In genomic region chr2:105795575-105795934, GRCh38 we compare ENCODE assay signal across 9 cellular contexts. TPM values are rescaled to one million over a fixed set of nuclear protein-coding genes. Genes with fewer than 3 reads are reported as not detected.
DNase-seq lines count a peak whose midpoint lies in the region; ATAC-seq and TF ChIP-seq lines count a peak whose summit lies in the region.
"Had no signal": no experiment of that assay in that cellular context is flagged by ENCODE, and none has a peak within 500 bp of the region (broad histone marks: within the 10 kb centered on the region; RNA-seq: fewer than 3 reads in every experiment).

No MANE protein-coding gene starts in this region.

- no peaks in the 10 kb centered on the region for H3K36me3 ChIP-seq in upper lobe of right lung

- no peaks in the 10 kb centered on the region for H3K9me3 Mint-ChIP-seq in activated T-cell treated with anti-CD3 and anti-CD28 coated beads, Interleukin-2, amount 50 U/mL, for 24 hours
- H3K9me3 Mint-ChIP-seq in naive B cell, result peaks cover 0 to 1% (median 0%) of the 10 kb centered on the region in 7 donors

- peak; percentile 36 for DNase-seq in ELF-1 (ENCODE audit: low read depth, low spot score)
- peak; percentile 48 to 49 for DNase-seq in Kasumi-1 (lab: John Stamatoyannopoulos, UW)
- DNase-seq in activated T-cell treated with anti-CD3 and anti-CD28 coated beads, Interleukin-2, amount 50 U/mL, for 24 hours, result peak; percentile 40
- no peak for DNase-seq in naive B cell
- DNase-seq in upper lobe of right lung, result no peak
- no peak for DNase-seq in NCI-H1092 (lab: John Stamatoyannopoulos, UW)
- DNase-seq: NCI-H2171 had no signal

- no peaks in the 10 kb centered on the region for H3K27me3 Mint-ChIP-seq in activated T-cell treated with anti-CD3 and anti-CD28 coated beads, Interleukin-2, amount 50 U/mL, for 24 hours
- H3K27me3 Mint-ChIP-seq in naive B cell, result no peaks in the 10 kb centered on the region

- peaks cover 96% of the 10 kb centered on the region for H3K4me1 Mint-ChIP-seq in activated T-cell treated with anti-CD3 and anti-CD28 coated beads, Interleukin-2, amount 50 U/mL, for 24 hours (ENCODE audit: low read depth)
- peaks cover 62 to 96% (median 81%) of the 10 kb centered on the region in 3 donors for H3K4me1 Mint-ChIP-seq in naive B cell

- no peaks in the 10 kb centered on the region for H3K27me3 ChIP-seq in upper lobe of right lung

- H3K9me3 ChIP-seq in upper lobe of right lung, result no peaks in the 10 kb centered on the region

- no peak for ATAC-seq in naive B cell (ENCODE audit: low read depth in 2 of 2)
- no peak for ATAC-seq in upper lobe of right lung
- ATAC-seq in GM21619 (IDR thresholded peaks at IDR 0.05; ENCODE audit: unreplicated experiment), result no peak
- ATAC-seq in HG03354 (IDR thresholded peaks at IDR 0.05; ENCODE audit: poor library complexity, severe bottlenecking, unreplicated experiment), result no peak

- intact Hi-C loops in upper lobe of right lung (cut with DNase I), result no loop called here

- no peak overlapping the region for H3K27ac ChIP-seq in upper lobe of right lung

- H3K4me3 Mint-ChIP-seq in activated T-cell treated with anti-CD3 and anti-CD28 coated beads, Interleukin-2, amount 50 U/mL, for 24 hours, result peak overlapping the region; percentile 72
- H3K4me3 Mint-ChIP-seq in naive B cell, result peak overlapping the region; percentile 76 to 90 (median 82)

- no peak overlapping the region for H3K4me3 ChIP-seq in upper lobe of right lung

- TF ChIP-seq CTCF in upper lobe of right lung (IDR thresholded peaks at IDR 0.05), result no peak

- H3K27ac Mint-ChIP-seq in activated T-cell treated with anti-CD3 and anti-CD28 coated beads, Interleukin-2, amount 50 U/mL, for 24 hours, result peak overlapping the region; percentile 97
- peak overlapping the region; percentile 95 to 98 (median 96) for H3K27ac Mint-ChIP-seq in naive B cell

- peaks cover 55% of the 10 kb centered on the region for H3K36me3 Mint-ChIP-seq in activated T-cell treated with anti-CD3 and anti-CD28 coated beads, Interleukin-2, amount 50 U/mL, for 24 hours (ENCODE audit: low read depth)
- H3K36me3 Mint-ChIP-seq in naive B cell, result no peaks in the 10 kb centered on the region

- peaks cover 54% of the 10 kb centered on the region for H3K4me1 ChIP-seq in upper lobe of right lung

RNA-seq across cellular contexts. Expression of gene NCK2, which starts 50.8 kb away (rescaled TPM):
- 100 to 1,000 TPM in 1 of 6 donors, 10 to 100 TPM in 5; 70.7 to 108 (median 76.7) TPM for polyA plus RNA-seq in naive B cell (ENCODE audit: low read depth in 6 of 6)
- 49.7 TPM for total RNA-seq in upper lobe of right lung

Comparison
In these comparisons a context has a peak if more than half of its experiments do, and no peak if none do; other contexts are left out.
1. DNase-seq: peak in ELF-1 (single experiment), Kasumi-1 (2 of 2) and activated T-cell treated with anti-CD3 and anti-CD28 coated beads, Interleukin-2, amount 50 U/mL, for 24 hours (single experiment); none in naive B cell (single experiment), upper lobe of right lung (single experiment) and NCI-H1092 (single experiment).